2 cellular contexts compared by ENCODE assay signal in genomic region chr4:156773648-156774357, GRCh38.
TF ChIP-seq lines count a peak whose summit lies in the region.

No MANE protein-coding gene starts in this region.

TF ChIP-seq in HCT116, 20 proteins besides CTCF, POLR2A, EP300 and RAD21 (continued from another document):
- TF ChIP-seq ELF1 (IDR thresholded peaks at IDR 0.05; ENCODE audit: borderline replicate concordance, low read depth), result no peak
- no peak for TF ChIP-seq EZH2 (IDR thresholded peaks at IDR 0.05)
- no peak for TF ChIP-seq SP1 (IDR thresholded peaks at IDR 0.05; ENCODE audit: low read depth)
- TF ChIP-seq FOSL1 (IDR thresholded peaks at IDR 0.05; ENCODE audit: low read depth), result no peak
- TF ChIP-seq MAX (IDR thresholded peaks at IDR 0.05), result no peak
- no peak for TF ChIP-seq JUND (IDR thresholded peaks at IDR 0.05)
- no peak for TF ChIP-seq EZH2phosphoT487 (IDR thresholded peaks at IDR 0.05; ENCODE audit: borderline replicate concordance)
- no peak for TF ChIP-seq SIN3A (IDR thresholded peaks at IDR 0.05; ENCODE audit: low read depth)
- TF ChIP-seq ZBTB33 (IDR thresholded peaks at IDR 0.05; ENCODE audit: extremely low read depth, insufficient replicate concordance, low read length), result no peak
- no peak for TF ChIP-seq ZFX (IDR thresholded peaks at IDR 0.05)
- TF ChIP-seq CEBPB (IDR thresholded peaks at IDR 0.05; ENCODE audit: low read depth), result no peak
- TF ChIP-seq POLR2AphosphoS5 (IDR thresholded peaks at IDR 0.05; ENCODE audit: low read depth, low read length), result no peak

TF ChIP-seq in SK-N-SH, 30 proteins besides CTCF, POLR2A, EP300 and RAD21 (continued from another document):
- TF ChIP-seq MAX (IDR thresholded peaks at IDR 0.05; ENCODE audit: low read depth) (no peak), IRF3 (IDR thresholded peaks at IDR 0.05; ENCODE audit: low read depth, low read length) (no peak), FOSL2 (IDR thresholded peaks at IDR 0.05; ENCODE audit: borderline replicate concordance, low read depth) (peak; percentile 55; the same call in 1 of the 2 replicates), REST (IDR thresholded peaks at IDR 0.05; ENCODE audit: low read depth, low read length) (no peak), CHD2 (IDR thresholded peaks at IDR 0.05; ENCODE audit: low read length, partially characterized antibody) (no peak), GATA2 (CRISPR knock-in tag; IDR thresholded peaks at IDR 0.05) (no peak), YY1 (IDR thresholded peaks at IDR 0.05; ENCODE audit: low read depth) (no peak), FOXJ3 (CRISPR knock-in tag; IDR thresholded peaks at IDR 0.05) (no peak), ELF1 (IDR thresholded peaks at IDR 0.05) (no peak), TEAD4 (IDR thresholded peaks at IDR 0.05; ENCODE audit: borderline replicate concordance, insufficient read depth) (peak; percentile 49), RFX5 (IDR thresholded peaks at IDR 0.05; ENCODE audit: low read length) (no peak), NFIC (IDR thresholded peaks at IDR 0.05; ENCODE audit: borderline replicate concordance) (peak; percentile 25; the same call in 1 of the 2 replicates), PBX3 (IDR thresholded peaks at IDR 0.05) (peak; percentile 45), JUND (IDR thresholded peaks at IDR 0.05) (0 out of 2 replicates have a peak, but pooled peaks have one; percentile 37), ZBTB33 (IDR thresholded peaks at IDR 0.05; ENCODE audit: borderline replicate concordance, low read depth) (0 out of 2 replicates have a peak, but pooled peaks have one; percentile 17), MXI1 (IDR thresholded peaks at IDR 0.05; ENCODE audit: low read depth, low read length) (no peak), MEF2A (IDR thresholded peaks at IDR 0.05; ENCODE audit: borderline replicate concordance, low read depth) (0 out of 2 replicates have a peak, but pooled peaks have one; percentile 49), FOXM1 (IDR thresholded peaks at IDR 0.05; ENCODE audit: low read depth) (no peak), RXRA (IDR thresholded peaks at IDR 0.05; ENCODE audit: borderline replicate concordance, low read depth) (peak; percentile 51; the same call in 1 of the 2 replicates), SMC3 (IDR thresholded peaks at IDR 0.05; ENCODE audit: low read depth, low read length) (no peak), RCOR1 (IDR thresholded peaks at IDR 0.05; ENCODE audit: low read length) (no peak), TAF1 (IDR thresholded peaks at IDR 0.05; ENCODE audit: borderline replicate concordance, low read depth, low read length) (no peak), USF2 (IDR thresholded peaks at IDR 0.05; ENCODE audit: borderline replicate concordance, low read depth, low read length) (no peak), TCF12 (IDR thresholded peaks at IDR 0.05) (peak; percentile 41; the same call in 1 of the 2 replicates), GABPA (IDR thresholded peaks at IDR 0.05; ENCODE audit: low read depth) (no peak), POLR2AphosphoS5 (IDR thresholded peaks at IDR 0.05; ENCODE audit: low read depth, low read length) (0 out of 2 replicates have a peak, but pooled peaks have one; percentile 18), USF1 (IDR thresholded peaks at IDR 0.05; ENCODE audit: borderline replicate concordance, low read depth) (no peak), SIN3A (IDR thresholded peaks at IDR 0.05; ENCODE audit: borderline replicate concordance, low read depth, low read length) (no peak)
